ENCODE assay signal across 12 cellular contexts in the genomic region with DNA sequence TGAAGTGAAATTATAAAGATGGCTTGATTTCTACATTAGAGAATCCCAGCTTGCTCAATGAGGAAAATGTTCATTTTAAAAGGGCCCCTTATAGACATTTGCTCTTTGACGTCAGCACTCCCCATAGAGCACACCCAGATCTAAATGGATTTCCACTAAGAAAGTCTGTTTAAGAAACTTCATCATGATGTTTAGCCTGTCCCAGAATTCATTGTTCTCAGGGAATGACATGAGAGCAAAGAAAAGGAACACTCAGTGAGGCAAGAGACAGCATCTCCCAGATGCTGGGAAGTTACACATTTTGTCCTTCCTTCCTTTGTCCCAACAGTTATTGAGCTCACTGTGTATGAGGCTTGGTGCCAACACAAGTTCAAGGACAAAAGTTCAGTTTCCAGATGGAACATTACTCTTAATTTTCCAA. TPM values are rescaled to one million over a fixed set of nuclear protein-coding genes. Genes with fewer than 3 reads are reported as not detected.
DNase-seq lines count a peak whose midpoint lies in the region; ATAC-seq and TF ChIP-seq lines count a peak whose summit lies in the region.
"Had no signal": no experiment of that assay in that cellular context is flagged by ENCODE, and none has a peak within 500 bp of the region (broad histone marks: within the 10 kb centered on the region; RNA-seq: fewer than 3 reads in every experiment).

No MANE protein-coding gene starts in this region.

- no peak for ATAC-seq in natural killer cell treated with Interleukin-12 subunit alpha and Interleukin-12 subunit beta and Interleukin-15 and Interleukin-18, amount 100 ng/mL, for 72 hours
- ATAC-seq in natural killer cell: no peak
- no peak for ATAC-seq in upper lobe of right lung
- no peak for ATAC-seq in HG03521 (IDR thresholded peaks at IDR 0.05; ENCODE audit: unreplicated experiment)
- no peak for ATAC-seq in gastroesophageal sphincter

- H3K27ac Mint-ChIP-seq in natural killer cell treated with Interleukin-12 subunit alpha and Interleukin-12 subunit beta and Interleukin-15 and Interleukin-18, amount 100 ng/mL, for 72 hours: peak overlapping the region; percentile 65 to 87
- no peak overlapping the region for H3K27ac Mint-ChIP-seq in natural killer cell

- no peak for TF ChIP-seq POLR2A in gastroesophageal sphincter (IDR thresholded peaks at IDR 0.05)

- H3K27me3 ChIP-seq in adipocyte (replicated peaks; ENCODE audit: control insufficient read depth, insufficient read depth, low read length) (no peaks in the 10 kb centered on the region), kidney epithelial cell (ENCODE audit: control insufficient read depth, insufficient read depth, low read length) (no peaks in the 10 kb centered on the region), upper lobe of right lung (no peaks in the 10 kb centered on the region), gastroesophageal sphincter (no peaks in the 10 kb centered on the region)

- H3K27ac ChIP-seq in upper lobe of right lung (peak overlapping the region; percentile 37), gastroesophageal sphincter (no peak overlapping the region)
- H3K27ac ChIP-seq: C4-2B had no signal

- H3K36me3 ChIP-seq in adipocyte (ENCODE audit: control insufficient read depth, insufficient read depth, low read length, severe bottlenecking) (no peaks in the 10 kb centered on the region), kidney epithelial cell (ENCODE audit: control insufficient read depth, insufficient read depth, low read length) (peaks cover 3% of the 10 kb centered on the region), upper lobe of right lung (no peaks in the 10 kb centered on the region), gastroesophageal sphincter (no peaks in the 10 kb centered on the region)

- H3K4me3 ChIP-seq in adipocyte (ENCODE audit: low read length) (no peak overlapping the region), kidney epithelial cell (ENCODE audit: low read depth, low read length) (peak overlapping the region; percentile 15), upper lobe of right lung (no peak overlapping the region), gastroesophageal sphincter (no peak overlapping the region)

- H3K9me3 Mint-ChIP-seq in natural killer cell treated with Interleukin-12 subunit alpha and Interleukin-12 subunit beta and Interleukin-15 and Interleukin-18, amount 100 ng/mL, for 72 hours: no peaks in the 10 kb centered on the region
- H3K9me3 Mint-ChIP-seq in natural killer cell: no peaks in the 10 kb centered on the region

- intact Hi-C loops in natural killer cell (cut with micrococcal nuclease): no loop called here
- intact Hi-C loops in upper lobe of right lung (cut with DNase I): loop anchor here (10.0 kb wide), 1 partner anchor 202 kb away; no protein-coding TSS in a partner anchor

- H3K4me3 Mint-ChIP-seq in natural killer cell treated with Interleukin-12 subunit alpha and Interleukin-12 subunit beta and Interleukin-15 and Interleukin-18, amount 100 ng/mL, for 72 hours: peak overlapping the region; percentile 62
- no peak overlapping the region for H3K4me3 Mint-ChIP-seq in natural killer cell

- no peak overlapping the region for H3K9ac ChIP-seq in adipocyte (ENCODE audit: low read length)

- H3K4me1 ChIP-seq in adipocyte (ENCODE audit: control insufficient read depth, insufficient read depth, low read length) (peaks cover 23% of the 10 kb centered on the region), upper lobe of right lung (peaks cover 4% of the 10 kb centered on the region), gastroesophageal sphincter (peaks cover 0 to 20% (median 0%) of the 10 kb centered on the region in 3 donors)

- DNase-seq in natural killer cell treated with Interleukin-12 subunit alpha and Interleukin-12 subunit beta and Interleukin-15 and Interleukin-18, amount 100 ng/mL, for 72 hours (ENCODE audit: low spot score): no peak
- DNase-seq in natural killer cell (no peak), adipocyte (ENCODE audit: low read depth) (peak; percentile 48), kidney epithelial cell (ENCODE audit: low read depth) (no peak), upper lobe of right lung (no peak), kidney glomerular epithelial cell (lab: John Stamatoyannopoulos, UW) (no peak)
- DNase-seq: activated CD4-positive, alpha-beta T cell treated with anti-CD3 and anti-CD28 coated beads, Interleukin-2, amount 50 U/mL, for 48 hours; aorta; NCI-H2081 had no signal

- peaks cover 30 to 58% of the 10 kb centered on the region in 2 donors for H3K4me1 Mint-ChIP-seq in natural killer cell treated with Interleukin-12 subunit alpha and Interleukin-12 subunit beta and Interleukin-15 and Interleukin-18, amount 100 ng/mL, for 72 hours (ENCODE audit: low read depth in 2 of 2)
- peaks cover 30 to 31% of the 10 kb centered on the region in 2 donors for H3K4me1 Mint-ChIP-seq in natural killer cell

- 71 to 90% methylated on average over 1 of the region's 1 CpG for WGBS in gastroesophageal sphincter (ENCODE audit: low coverage in 1 of 2), 2 donors

- no peak for TF ChIP-seq CTCF in natural killer cell (IDR thresholded peaks at IDR 0.05)
- TF ChIP-seq CTCF in kidney epithelial cell (IDR thresholded peaks at IDR 0.05; ENCODE audit: insufficient read depth, low read length, poor library complexity, severe bottlenecking): no peak
- TF ChIP-seq CTCF in upper lobe of right lung (IDR thresholded peaks at IDR 0.05): no peak
- no peak for TF ChIP-seq CTCF in gastroesophageal sphincter (IDR thresholded peaks at IDR 0.05)

- no peak for TF ChIP-seq EP300 in gastroesophageal sphincter (IDR thresholded peaks at IDR 0.05)

- H3K27me3 Mint-ChIP-seq in natural killer cell treated with Interleukin-12 subunit alpha and Interleukin-12 subunit beta and Interleukin-15 and Interleukin-18, amount 100 ng/mL, for 72 hours: no peaks in the 10 kb centered on the region
- H3K27me3 Mint-ChIP-seq in natural killer cell (ENCODE audit: low read depth in 2 of 2): no peaks in the 10 kb centered on the region

- H3K9me3 ChIP-seq in adipocyte (ENCODE audit: control insufficient read depth, low read length) (no peaks in the 10 kb centered on the region), upper lobe of right lung (no peaks in the 10 kb centered on the region), gastroesophageal sphincter (no peaks in the 10 kb centered on the region)

- H3K36me3 Mint-ChIP-seq in natural killer cell treated with Interleukin-12 subunit alpha and Interleukin-12 subunit beta and Interleukin-15 and Interleukin-18, amount 100 ng/mL, for 72 hours: peaks cover 20% of the 10 kb centered on the region
- no peaks in the 10 kb centered on the region for H3K36me3 Mint-ChIP-seq in natural killer cell

RNA-seq across cellular contexts. Expression of a gene that starts 4.9 kb away (rescaled TPM):
- 100 to 1,000 TPM in 1 of 2 donors, 10 to 100 TPM in 1; 62.0 to 153 TPM for total RNA-seq in natural killer cell treated with Interleukin-12 subunit alpha and Interleukin-12 subunit beta and Interleukin-15 and Interleukin-18, amount 100 ng/mL, for 72 hours
- total RNA-seq in natural killer cell (10 to 100 TPM; 11.1 to 24.0 (median 19.1) TPM), kidney epithelial cell (111 and 113 TPM in 2 replicates), upper lobe of right lung (16.2 TPM), gastroesophageal sphincter (10 to 100 TPM in 1 of 4 donors, 1 to 10 TPM in 3; 4.4 to 14.4 (median 7.6) TPM)

RNA-seq across cellular contexts. Expression of a gene that starts 57.8 kb away (rescaled TPM):
- total RNA-seq in natural killer cell treated with Interleukin-12 subunit alpha and Interleukin-12 subunit beta and Interleukin-15 and Interleukin-18, amount 100 ng/mL, for 72 hours: 100 to 1,000 TPM; 371 to 420 TPM
- 100 to 1,000 TPM; 264 to 431 (median 286) TPM for total RNA-seq in natural killer cell
- total RNA-seq in kidney epithelial cell: 500 and 574 TPM in 2 replicates
- 500 TPM for total RNA-seq in upper lobe of right lung
- total RNA-seq in gastroesophageal sphincter: 100 to 1,000 TPM; 329 to 486 (median 395) TPM

Comparison
In these comparisons a context has a peak if more than half of its experiments do, and no peak if none do; other contexts are left out.
1. H3K27ac Mint-ChIP-seq: peak in natural killer cell treated with Interleukin-12 subunit alpha and Interleukin-12 subunit beta and Interleukin-15 and Interleukin-18, amount 100 ng/mL, for 72 hours (2 of 2); none in natural killer cell (0 of 2).